In the genomic region with DNA sequence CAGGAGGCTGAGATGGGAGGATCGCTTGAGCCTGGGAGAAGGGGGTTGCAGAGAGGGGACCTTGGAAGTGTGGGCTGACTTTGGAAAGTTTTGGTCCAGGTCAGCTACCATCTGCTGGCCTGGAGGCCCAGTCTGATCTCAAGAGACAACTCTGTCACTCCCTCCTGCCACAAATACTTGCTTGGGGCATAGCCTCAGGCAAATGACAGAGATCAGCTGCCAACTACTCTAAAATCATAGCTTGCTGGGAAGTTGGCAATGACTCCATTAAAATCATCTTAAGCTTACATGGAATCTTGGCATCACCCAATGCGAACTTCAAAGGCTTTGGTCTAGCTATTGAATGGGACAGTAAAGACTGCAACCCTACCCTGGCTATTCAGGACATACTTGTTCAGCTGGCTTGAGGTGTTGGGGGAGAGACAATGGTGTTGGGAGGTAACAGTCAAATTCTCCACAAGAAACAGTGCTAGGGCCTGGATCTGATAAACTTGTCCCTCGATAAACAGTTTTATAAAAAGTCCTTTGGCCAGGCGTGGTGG, we compare ENCODE assay signal across 17 cellular contexts.
"Had no signal": no experiment of that assay in that cellular context is flagged by ENCODE, and none has a peak within 500 bp of the region (broad histone marks: within the 10 kb centered on the region; RNA-seq: fewer than 3 reads in every experiment).

No MANE protein-coding gene starts in this region.

- H3K27ac ChIP-seq: dorsolateral prefrontal cortex, pancreas, right lobe of liver, suprapubic skin, transverse colon had no signal

- H3K9me3 ChIP-seq: pancreas, right lobe of liver, suprapubic skin, transverse colon had no signal

- H3K4me2 ChIP-seq: smooth muscle cell had no signal

- H3K36me3 ChIP-seq: pancreas, suprapubic skin, transverse colon had no signal

- DNase-seq: dorsolateral prefrontal cortex; effector CD4-positive, alpha-beta T cell; natural killer cell; occipital lobe; pancreas; retina; right lobe of liver; stimulated activated CD4-positive, alpha-beta T cell treated with anti-CD3 and anti-CD28 coated beads, Interleukin-12 subunit alpha, Interleukin-12 subunit beta, amount 100 ng/mL, for 4 hours; stimulated activated CD4-positive, alpha-beta T cell treated with anti-CD3 and anti-CD28 coated beads, Interleukin-1b, Interleukin-23, amount 100 ng/mL, for 48 hours; stimulated activated CD4-positive, alpha-beta T cell treated with anti-CD3 and anti-CD28 coated beads, Interleukin-4, amount 100 ng/mL, for 1 hour; stimulated activated CD8-positive, alpha-beta memory T cell treated with anti-CD3 and anti-CD28 coated beads, Interleukin-4, amount 100 ng/mL, for 48 hours; stimulated activated naive CD4-positive, alpha-beta T cell; stimulated activated naive CD8-positive, alpha-beta T cell treated with anti-CD3 and anti-CD28 coated beads, Interleukin-15, amount 100 ng/mL, for 72 hours; transverse colon had no signal

- ATAC-seq: natural killer cell; pancreas; right lobe of liver; stimulated activated naive CD8-positive, alpha-beta T cell treated with anti-CD3 and anti-CD28 coated beads, Interleukin-15, amount 100 ng/mL, for 72 hours had no signal

- H3K27me3 ChIP-seq: dorsolateral prefrontal cortex, pancreas, right lobe of liver, suprapubic skin, transverse colon had no signal

- H3K4me3 ChIP-seq: dorsolateral prefrontal cortex, lung, pancreas, right lobe of liver, smooth muscle cell, suprapubic skin, transverse colon had no signal
